9 cellular contexts compared by ENCODE assay signal in genomic region chr3:11655188-11655928, GRCh38. TPM values are rescaled to one million over a fixed set of nuclear protein-coding genes. Genes with fewer than 3 reads are reported as not detected.
A peak's percentile ranks its signal among the peaks of the same experiment; 100 is the strongest.
DNase-seq lines count a peak whose midpoint lies in the region; ATAC-seq and TF ChIP-seq lines count a peak whose summit lies in the region.
"Had no signal": no experiment of that assay in that cellular context is flagged by ENCODE, and none has a peak within 500 bp of the region (broad histone marks: within the 10 kb centered on the region; RNA-seq: fewer than 3 reads in every experiment).

No MANE protein-coding gene starts in this region.

- peak; percentile 66 for TF ChIP-seq CTCF in A673 (conservative IDR thresholded peaks at IDR 0.05; ENCODE audit: low read depth, low read length)
- peak; percentile 46 for TF ChIP-seq CTCF in Panc1 (IDR thresholded peaks at IDR 0.05)
- peak; percentile 40 for TF ChIP-seq CTCF in fibroblast of villous mesenchyme (IDR thresholded peaks at IDR 0.05; ENCODE audit: insufficient read depth, low read depth, low read length)

- H3K9me3 ChIP-seq in A673 (ENCODE audit: low read depth, low read length, poor library complexity, severe bottlenecking) (no peaks in the 10 kb centered on the region), Panc1 (ENCODE audit: control insufficient read depth, insufficient read depth, low read depth, low read length) (no peaks in the 10 kb centered on the region)

- BruUV-seq in A673 (replicated peaks; lab: Mats Ljungman, UMichigan) (no TSS peak), Panc1 (replicated peaks; lab: Mats Ljungman, UMichigan) (no TSS peak)

- H3K27ac ChIP-seq in A673 (ENCODE audit: low read depth, low read length, poor library complexity, severe bottlenecking) (no peak overlapping the region), Panc1 (ENCODE audit: low read length) (no peak overlapping the region)
- H3K27ac ChIP-seq: HL-60 had no signal

- intact Hi-C loops in A673 (cut with micrococcal nuclease; ENCODE audit: unreplicated experiment) (loop anchor here (5.0 to 10.0 kb wide), 3 partner anchors 147 to 711 kb away; no protein-coding TSS in a partner anchor), Panc1 (cut with micrococcal nuclease; ENCODE audit: unreplicated experiment) (no loop called here)

- DNase-seq in A673 (ENCODE audit: low spot score) (peak; percentile 50), ELF-1 (ENCODE audit: low read depth, low spot score) (peak; percentile 47), Panc1 (ENCODE audit: low read depth, low spot score) (no peak), fibroblast of villous mesenchyme (ENCODE audit: low read depth) (no peak), cerebellar nuclear complex (lab: John Stamatoyannopoulos, UW) (no peak)
- no peak for DNase-seq in activated effector memory CD4-positive, alpha-beta T cell treated with anti-CD3 and anti-CD28 coated beads, Interleukin-2, amount 50 U/mL, for 16 hours

- in situ Hi-C loops in Panc1 (cut with HindIII; ENCODE audit: low pct_unique_long_range_greater_than_20kb, low sequenced_read_pairs): no loop called here

- POLR2A ChIA-PET in A673 (lab: Charles Lee; ENCODE audit: low non-redundant PET) (no interaction called here), Panc1 (lab: Charles Lee) (no interaction called here)

- CTCF ChIA-PET in A673 (lab: Charles Lee): interaction anchor here (0.7 to 1.2 kb wide), 2 partner anchors 51 to 149 kb away, joined by 4 read pairs; no protein-coding TSS in a partner anchor
- CTCF ChIA-PET in Panc1 (lab: Charles Lee): interaction anchor here (0.6 kb wide), 1 partner anchor 285 kb away, joined by 3 read pairs; no protein-coding TSS in a partner anchor

- ATAC-seq in Panc1 (no peak), HG02840 (IDR thresholded peaks at IDR 0.05; ENCODE audit: low FRiP score, unreplicated experiment) (no peak), HG03469 (IDR thresholded peaks at IDR 0.05; ENCODE audit: unreplicated experiment) (no peak)

- no peaks in the 10 kb centered on the region for H3K4me1 ChIP-seq in A673 (ENCODE audit: insufficient read depth, low read length, poor library complexity, severe bottlenecking)
- peaks cover 6% of the 10 kb centered on the region for H3K4me1 ChIP-seq in Panc1 (ENCODE audit: control insufficient read depth, insufficient read depth, low read length)

- H3K4me3 ChIP-seq in A673 (ENCODE audit: low read depth, low read length, poor library complexity, severe bottlenecking) (no peak overlapping the region), Panc1 (ENCODE audit: low read depth in 2 of 2, low read length in 2 of 2) (no peak overlapping the region), fibroblast of villous mesenchyme (ENCODE audit: low read depth, low read length) (no peak overlapping the region)

- H3K36me3 ChIP-seq in A673 (ENCODE audit: insufficient read depth, low read length, poor library complexity, severe bottlenecking) (no peaks in the 10 kb centered on the region), Panc1 (ENCODE audit: control insufficient read depth, insufficient read depth, low read length) (no peaks in the 10 kb centered on the region)

- H3K27me3 ChIP-seq in A673 (replicated peaks; ENCODE audit: insufficient read depth, low read depth, low read length, poor library complexity): no peaks in the 10 kb centered on the region
- H3K27me3 ChIP-seq in Panc1 (ENCODE audit: control insufficient read depth, insufficient read depth, low read length): no peaks in the 10 kb centered on the region

RNA-seq across cellular contexts. Expression of gene VGLL4, which starts 11.6 kb away (rescaled TPM):
- total RNA-seq in A673 (2021) (41.2 and 41.4 TPM in 2 replicates), Panc1 (2021; ENCODE audit: unreplicated experiment) (66.0 TPM), fibroblast of villous mesenchyme (45.7 and 65.6 TPM in 2 replicates)
- 61.2 TPM for polyA plus RNA-seq in Panc1 (2012; ENCODE audit: insufficient read length)

Comparison
In these comparisons a context has a peak if more than half of its experiments do, and no peak if none do; other contexts are left out.
1. DNase-seq: peak in A673 (single experiment) and ELF-1 (single experiment); none in Panc1 (single experiment), fibroblast of villous mesenchyme (single experiment), activated effector memory CD4-positive, alpha-beta T cell treated with anti-CD3 and anti-CD28 coated beads, Interleukin-2, amount 50 U/mL, for 16 hours (single experiment) and cerebellar nuclear complex (0 of 2).
2. Peak in every context shown above with its lines, with median percentiles within 50 percentile points of each other: CTCF ChIP-seq.